Comparison of ENCODE assay signal across 1 cellular context in genomic region chr2:217958206-217958888, GRCh38.
TF ChIP-seq lines count a peak whose summit lies in the region.

No MANE protein-coding gene starts in this region.

TF ChIP-seq in SK-N-SH, 30 proteins besides CTCF, POLR2A, EP300 and RAD21 (continued from another document):
- TF ChIP-seq IRF3 (IDR thresholded peaks at IDR 0.05; ENCODE audit: low read depth, low read length) (no peak), TEAD4 (IDR thresholded peaks at IDR 0.05; ENCODE audit: borderline replicate concordance, insufficient read depth) (no peak), TCF12 (IDR thresholded peaks at IDR 0.05) (no peak), MXI1 (IDR thresholded peaks at IDR 0.05; ENCODE audit: low read depth, low read length) (no peak), POLR2AphosphoS5 (IDR thresholded peaks at IDR 0.05; ENCODE audit: low read depth, low read length) (no peak), SMC3 (IDR thresholded peaks at IDR 0.05; ENCODE audit: low read depth, low read length) (no peak)
